Comparison of ENCODE assay signal across 40 cellular contexts in the genomic region with DNA sequence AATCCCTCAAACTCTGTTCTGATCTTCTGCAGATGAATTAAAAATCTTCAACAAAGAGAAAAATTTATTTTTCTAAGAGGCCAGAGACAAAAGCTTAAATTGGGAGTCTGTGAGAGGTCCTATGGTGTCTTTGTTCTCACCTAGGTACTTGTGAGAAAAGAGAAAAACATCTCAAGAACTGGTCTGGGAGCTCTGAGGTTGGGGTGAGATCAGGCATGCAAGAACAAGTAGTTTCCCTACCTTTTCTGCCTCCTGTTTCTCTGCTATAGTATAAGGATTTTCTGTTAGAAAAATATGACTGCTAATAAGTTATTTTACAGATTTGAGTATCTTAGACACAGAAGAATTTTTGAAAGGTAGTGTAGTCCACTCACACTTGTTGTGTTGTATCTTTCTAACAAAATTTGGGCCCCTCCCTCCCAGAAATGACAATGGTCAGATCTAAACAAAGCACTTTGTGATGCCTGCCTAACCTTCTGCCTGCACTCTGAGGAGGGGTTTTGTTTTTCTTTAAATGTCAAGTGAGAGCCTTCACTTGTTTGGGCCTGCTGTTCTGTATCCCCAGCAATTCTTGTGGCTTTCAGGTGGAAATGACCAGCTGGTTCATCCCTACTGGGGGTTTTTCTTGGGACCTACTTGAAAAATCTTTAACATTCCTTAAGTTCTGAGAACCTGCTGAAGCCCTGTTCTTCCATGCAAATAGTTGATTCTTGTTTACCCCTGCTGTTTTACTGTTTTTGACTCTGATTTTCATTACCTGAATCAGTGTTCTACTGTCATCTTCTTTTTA. TPM values are rescaled to one million over a fixed set of nuclear protein-coding genes. Genes with fewer than 3 reads are reported as not detected.
"Had no signal": no experiment of that assay in that cellular context is flagged by ENCODE, and none has a peak within 500 bp of the region (broad histone marks: within the 10 kb centered on the region; RNA-seq: fewer than 3 reads in every experiment).

No MANE protein-coding gene starts in this region.

- H3K36me3 ChIP-seq: brain microvascular endothelial cell, gastroesophageal sphincter, sigmoid colon, thoracic aorta, upper lobe of left lung had no signal

- DNase-seq: activated CD4-positive, alpha-beta memory T cell treated with anti-CD3 and anti-CD28 coated beads, Interleukin-2, amount 10 ng/mL, durations not matched to agents 7 days and 5 days; activated CD4-positive, alpha-beta T cell treated with anti-CD3 and anti-CD28 coated beads for 1 hour; activated CD4-positive, alpha-beta T cell treated with anti-CD3 and anti-CD28 coated beads, Interleukin-2, amount 10 ng/mL, durations not matched to agents 7 days and 5 days; activated CD8-positive, alpha-beta memory T cell treated with anti-CD3 and anti-CD28 coated beads, Interleukin-2, amount 50 U/mL, for 48 hours; activated gamma-delta T cell; activated naive CD4-positive, alpha-beta T cell treated with anti-CD3 and anti-CD28 coated beads, Interleukin-2, amount 50 U/mL, for 16 hours; activated T-cell treated with anti-CD3 and anti-CD28 coated beads, Interleukin-2, amount 50 U/mL, for 24 hours; amniotic stem cell; brain microvascular endothelial cell; dorsolateral prefrontal cortex; effector memory CD4-positive, alpha-beta T cell; left cardiac atrium; midbrain; naive thymus-derived CD4-positive, alpha-beta T cell; occipital lobe; psoas muscle; sigmoid colon; small intestine; stimulated activated CD4-positive, alpha-beta T cell treated with anti-CD3 and anti-CD28 coated beads, Interleukin-4, amount 100 ng/mL, for 24 hours; T-helper 9 cell; upper lobe of left lung had no signal

- H3K4me3 Mint-ChIP-seq: activated CD4-positive, alpha-beta memory T cell treated with anti-CD3 and anti-CD28 coated beads, Interleukin-2, amount 10 ng/mL, durations not matched to agents 7 days and 5 days; activated CD4-positive, alpha-beta T cell treated with anti-CD3 and anti-CD28 coated beads, Interleukin-2, amount 10 ng/mL, durations not matched to agents 7 days and 5 days; activated T-cell treated with anti-CD3 and anti-CD28 coated beads, Interleukin-2, amount 50 U/mL, for 24 hours; naive thymus-derived CD4-positive, alpha-beta T cell; neural crest cell; stimulated activated effector memory CD8-positive, alpha-beta T cell treated with anti-CD3 and anti-CD28 coated beads, Interleukin-12 subunit alpha, Interleukin-12 subunit beta, amount 100 ng/mL, for 72 hours; stimulated activated naive CD8-positive, alpha-beta T cell treated with anti-CD3 and anti-CD28 coated beads, Interleukin-15, Interleukin-2, amounts not matched to agents 100 ng/mL and 50 ng/mL, for 24 hours had no signal

- H3K4me3 ChIP-seq: coronary artery, dorsolateral prefrontal cortex, gastroesophageal sphincter, hepatocyte, psoas muscle, sigmoid colon, thoracic aorta, upper lobe of left lung had no signal

- H3K27me3 ChIP-seq: brain microvascular endothelial cell, dorsolateral prefrontal cortex, gastroesophageal sphincter, hepatocyte, sigmoid colon, upper lobe of left lung had no signal

- H3K4me2 ChIP-seq: hepatocyte had no signal

- H3K4me1 Mint-ChIP-seq: activated CD4-positive, alpha-beta memory T cell treated with anti-CD3 and anti-CD28 coated beads, Interleukin-2, amount 10 ng/mL, durations not matched to agents 7 days and 5 days; activated CD4-positive, alpha-beta T cell treated with anti-CD3 and anti-CD28 coated beads, Interleukin-2, amount 10 ng/mL, durations not matched to agents 7 days and 5 days; naive thymus-derived CD4-positive, alpha-beta T cell; neural crest cell; stimulated activated effector memory CD8-positive, alpha-beta T cell treated with anti-CD3 and anti-CD28 coated beads, Interleukin-12 subunit alpha, Interleukin-12 subunit beta, amount 100 ng/mL, for 72 hours had no signal

- H3K27ac Mint-ChIP-seq: activated CD4-positive, alpha-beta memory T cell treated with anti-CD3 and anti-CD28 coated beads, Interleukin-2, amount 10 ng/mL, durations not matched to agents 7 days and 5 days; activated CD4-positive, alpha-beta T cell treated with anti-CD3 and anti-CD28 coated beads, Interleukin-2, amount 10 ng/mL, durations not matched to agents 7 days and 5 days; activated T-cell treated with anti-CD3 and anti-CD28 coated beads, Interleukin-2, amount 50 U/mL, for 24 hours; naive thymus-derived CD4-positive, alpha-beta T cell; stimulated activated effector memory CD8-positive, alpha-beta T cell treated with anti-CD3 and anti-CD28 coated beads, Interleukin-12 subunit alpha, Interleukin-12 subunit beta, amount 100 ng/mL, for 72 hours; stimulated activated naive CD8-positive, alpha-beta T cell treated with anti-CD3 and anti-CD28 coated beads, Interleukin-15, Interleukin-2, amounts not matched to agents 100 ng/mL and 50 ng/mL, for 24 hours had no signal

- H3K27ac ChIP-seq: brain microvascular endothelial cell, coronary artery, dorsolateral prefrontal cortex, gastroesophageal sphincter, hepatocyte, parathyroid adenoma, psoas muscle, sigmoid colon, thoracic aorta, upper lobe of left lung had no signal

- H3K27me3 Mint-ChIP-seq: activated CD4-positive, alpha-beta memory T cell treated with anti-CD3 and anti-CD28 coated beads, Interleukin-2, amount 10 ng/mL, durations not matched to agents 7 days and 5 days; activated CD4-positive, alpha-beta T cell treated with anti-CD3 and anti-CD28 coated beads, Interleukin-2, amount 10 ng/mL, durations not matched to agents 7 days and 5 days; stimulated activated naive CD8-positive, alpha-beta T cell treated with anti-CD3 and anti-CD28 coated beads, Interleukin-15, Interleukin-2, amounts not matched to agents 100 ng/mL and 50 ng/mL, for 24 hours had no signal

- H2AFZ ChIP-seq: hepatocyte, parathyroid adenoma had no signal

- H3K36me3 Mint-ChIP-seq: naive thymus-derived CD4-positive, alpha-beta T cell; stimulated activated effector memory CD8-positive, alpha-beta T cell treated with anti-CD3 and anti-CD28 coated beads, Interleukin-12 subunit alpha, Interleukin-12 subunit beta, amount 100 ng/mL, for 72 hours had no signal

- ATAC-seq: gastroesophageal sphincter; left cardiac atrium; naive thymus-derived CD4-positive, alpha-beta T cell; psoas muscle; stimulated activated effector memory CD8-positive, alpha-beta T cell treated with anti-CD3 and anti-CD28 coated beads, Interleukin-12 subunit alpha, Interleukin-12 subunit beta, amount 100 ng/mL, for 72 hours had no signal

- H3K9me3 ChIP-seq: psoas muscle, sigmoid colon, thoracic aorta had no signal

- H3K4me1 ChIP-seq: gastroesophageal sphincter, parathyroid adenoma, psoas muscle, sigmoid colon, upper lobe of left lung had no signal

- H3K79me2 ChIP-seq: hepatocyte, parathyroid adenoma had no signal

- H3K9me3 Mint-ChIP-seq: activated CD4-positive, alpha-beta memory T cell treated with anti-CD3 and anti-CD28 coated beads, Interleukin-2, amount 10 ng/mL, durations not matched to agents 7 days and 5 days; activated CD4-positive, alpha-beta T cell treated with anti-CD3 and anti-CD28 coated beads, Interleukin-2, amount 10 ng/mL, durations not matched to agents 7 days and 5 days; activated T-cell treated with anti-CD3 and anti-CD28 coated beads, Interleukin-2, amount 50 U/mL, for 24 hours; stimulated activated effector memory CD8-positive, alpha-beta T cell treated with anti-CD3 and anti-CD28 coated beads, Interleukin-12 subunit alpha, Interleukin-12 subunit beta, amount 100 ng/mL, for 72 hours; stimulated activated naive CD8-positive, alpha-beta T cell treated with anti-CD3 and anti-CD28 coated beads, Interleukin-15, Interleukin-2, amounts not matched to agents 100 ng/mL and 50 ng/mL, for 24 hours had no signal

- H3K9ac ChIP-seq: parathyroid adenoma had no signal

RNA-seq across cellular contexts. Expression of gene OR51S1, which starts 13.6 kb away (rescaled TPM):
- total RNA-seq: activated CD4-positive, alpha-beta memory T cell treated with anti-CD3 and anti-CD28 coated beads, Interleukin-2, amount 10 ng/mL, durations not matched to agents 7 days and 5 days; activated CD4-positive, alpha-beta T cell treated with anti-CD3 and anti-CD28 coated beads, Interleukin-2, amount 10 ng/mL, durations not matched to agents 7 days and 5 days; astrocyte; cardiac septum; cerebellum; dorsolateral prefrontal cortex; endothelial cell of umbilical vein; fibroblast of lung; fibroblast of villous mesenchyme; gastroesophageal sphincter; hepatocyte; left cardiac atrium; liver; naive thymus-derived CD4-positive, alpha-beta T cell; neural crest cell; occipital lobe; psoas muscle; sigmoid colon; subcutaneous adipose tissue; T-helper 1 cell treated with Interleukin-12 subunit alpha and Interleukin-12 subunit beta and Interleukin-4 antibody, amounts not matched to agents 30 ng/mL and 1 ng/mL, for 36 hours; thoracic aorta; upper lobe of left lung had no signal
- polyA plus RNA-seq: endothelial cell of umbilical vein; esophagus; fibroblast of lung; hepatocyte; keratinocyte; liver; naive thymus-derived CD4-positive, alpha-beta T cell; psoas muscle; sigmoid colon; small intestine had no signal

RNA-seq across cellular contexts. Expression of gene OR51T1, which starts 19.1 kb away (rescaled TPM):
- total RNA-seq: activated CD4-positive, alpha-beta memory T cell treated with anti-CD3 and anti-CD28 coated beads, Interleukin-2, amount 10 ng/mL, durations not matched to agents 7 days and 5 days; activated CD4-positive, alpha-beta T cell treated with anti-CD3 and anti-CD28 coated beads, Interleukin-2, amount 10 ng/mL, durations not matched to agents 7 days and 5 days; astrocyte; cardiac septum; cerebellum; endothelial cell of umbilical vein; fibroblast of lung; fibroblast of villous mesenchyme; gastroesophageal sphincter; hepatocyte; left cardiac atrium; liver; naive thymus-derived CD4-positive, alpha-beta T cell; neural crest cell; occipital lobe; psoas muscle; sigmoid colon; subcutaneous adipose tissue; T-helper 1 cell treated with Interleukin-12 subunit alpha and Interleukin-12 subunit beta and Interleukin-4 antibody, amounts not matched to agents 30 ng/mL and 1 ng/mL, for 36 hours; thoracic aorta; upper lobe of left lung had no signal
- polyA plus RNA-seq: endothelial cell of umbilical vein; esophagus; fibroblast of lung; hepatocyte; keratinocyte; liver; naive thymus-derived CD4-positive, alpha-beta T cell; psoas muscle; sigmoid colon; small intestine had no signal

RNA-seq across cellular contexts. Expression of gene OR51A7, which starts 40.9 kb away (rescaled TPM):
- total RNA-seq: activated CD4-positive, alpha-beta memory T cell treated with anti-CD3 and anti-CD28 coated beads, Interleukin-2, amount 10 ng/mL, durations not matched to agents 7 days and 5 days; activated CD4-positive, alpha-beta T cell treated with anti-CD3 and anti-CD28 coated beads, Interleukin-2, amount 10 ng/mL, durations not matched to agents 7 days and 5 days; astrocyte; cardiac septum; cerebellum; dorsolateral prefrontal cortex; endothelial cell of umbilical vein; fibroblast of lung; fibroblast of villous mesenchyme; gastroesophageal sphincter; hepatocyte; left cardiac atrium; liver; naive thymus-derived CD4-positive, alpha-beta T cell; neural crest cell; occipital lobe; psoas muscle; sigmoid colon; subcutaneous adipose tissue; T-helper 1 cell treated with Interleukin-12 subunit alpha and Interleukin-12 subunit beta and Interleukin-4 antibody, amounts not matched to agents 30 ng/mL and 1 ng/mL, for 36 hours; thoracic aorta; upper lobe of left lung had no signal
- polyA plus RNA-seq: endothelial cell of umbilical vein; esophagus; fibroblast of lung; hepatocyte; keratinocyte; liver; naive thymus-derived CD4-positive, alpha-beta T cell; psoas muscle; sigmoid colon; small intestine had no signal

RNA-seq across cellular contexts. Expression of gene OR51F2, which starts 41.5 kb away (rescaled TPM):
- total RNA-seq: activated CD4-positive, alpha-beta memory T cell treated with anti-CD3 and anti-CD28 coated beads, Interleukin-2, amount 10 ng/mL, durations not matched to agents 7 days and 5 days; activated CD4-positive, alpha-beta T cell treated with anti-CD3 and anti-CD28 coated beads, Interleukin-2, amount 10 ng/mL, durations not matched to agents 7 days and 5 days; astrocyte; cardiac septum; cerebellum; dorsolateral prefrontal cortex; endothelial cell of umbilical vein; fibroblast of lung; fibroblast of villous mesenchyme; gastroesophageal sphincter; hepatocyte; left cardiac atrium; liver; naive thymus-derived CD4-positive, alpha-beta T cell; neural crest cell; occipital lobe; psoas muscle; sigmoid colon; subcutaneous adipose tissue; T-helper 1 cell treated with Interleukin-12 subunit alpha and Interleukin-12 subunit beta and Interleukin-4 antibody, amounts not matched to agents 30 ng/mL and 1 ng/mL, for 36 hours; thoracic aorta; upper lobe of left lung had no signal
- polyA plus RNA-seq: endothelial cell of umbilical vein; esophagus; fibroblast of lung; hepatocyte; keratinocyte; liver; naive thymus-derived CD4-positive, alpha-beta T cell; psoas muscle; sigmoid colon; small intestine had no signal

RNA-seq across cellular contexts. Expression of gene OR51G2, which starts 56.5 kb away (rescaled TPM):
- total RNA-seq: activated CD4-positive, alpha-beta memory T cell treated with anti-CD3 and anti-CD28 coated beads, Interleukin-2, amount 10 ng/mL, durations not matched to agents 7 days and 5 days; activated CD4-positive, alpha-beta T cell treated with anti-CD3 and anti-CD28 coated beads, Interleukin-2, amount 10 ng/mL, durations not matched to agents 7 days and 5 days; astrocyte; cardiac septum; cerebellum; dorsolateral prefrontal cortex; endothelial cell of umbilical vein; fibroblast of lung; fibroblast of villous mesenchyme; gastroesophageal sphincter; hepatocyte; left cardiac atrium; liver; naive thymus-derived CD4-positive, alpha-beta T cell; neural crest cell; occipital lobe; psoas muscle; sigmoid colon; subcutaneous adipose tissue; T-helper 1 cell treated with Interleukin-12 subunit alpha and Interleukin-12 subunit beta and Interleukin-4 antibody, amounts not matched to agents 30 ng/mL and 1 ng/mL, for 36 hours; thoracic aorta; upper lobe of left lung had no signal
- polyA plus RNA-seq: endothelial cell of umbilical vein; esophagus; fibroblast of lung; hepatocyte; keratinocyte; liver; naive thymus-derived CD4-positive, alpha-beta T cell; psoas muscle; sigmoid colon; small intestine had no signal
